1 cellular context compared by ENCODE assay signal in genomic region chr2:54360055-54360792, GRCh38.
TF ChIP-seq lines count a peak whose summit lies in the region.

No MANE protein-coding gene starts in this region.

TF ChIP-seq in GM23338, 12 proteins besides CTCF, POLR2A, EP300 and RAD21 (continued from another document):
- TF ChIP-seq ZNF462 (CRISPR knock-in tag; IDR thresholded peaks at IDR 0.05) (no peak), ZNF331 (CRISPR knock-in tag; IDR thresholded peaks at IDR 0.05; ENCODE audit: low read depth) (no peak)
